Comparison of ENCODE assay signal across 3 cellular contexts in the genomic region with DNA sequence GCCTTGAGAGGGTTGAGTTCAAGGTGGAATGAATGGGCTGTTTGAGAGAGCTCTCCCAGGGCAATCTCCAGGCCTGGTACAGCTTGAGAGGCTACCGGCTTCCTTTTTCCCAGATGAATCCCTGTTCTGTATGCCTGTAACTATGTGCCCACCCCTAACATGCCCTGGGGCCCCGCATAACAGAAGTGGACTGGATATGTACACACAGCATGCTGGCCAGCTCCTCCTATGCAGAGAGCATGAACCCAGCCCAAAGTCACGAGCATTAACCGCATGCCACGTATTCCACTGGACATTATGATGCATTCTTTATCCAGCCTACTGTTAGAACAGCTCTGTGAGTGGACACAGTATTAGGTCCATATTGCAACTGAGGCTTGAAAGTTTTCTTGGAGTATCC.
TF ChIP-seq lines count a peak whose summit lies in the region.

No MANE protein-coding gene starts in this region.

TF ChIP-seq in SK-N-SH treated with all-trans-retinoic acid at 6 μM for 48 hours, 23 proteins besides CTCF, POLR2A, EP300 and RAD21:
- TF ChIP-seq, protein P1, sequence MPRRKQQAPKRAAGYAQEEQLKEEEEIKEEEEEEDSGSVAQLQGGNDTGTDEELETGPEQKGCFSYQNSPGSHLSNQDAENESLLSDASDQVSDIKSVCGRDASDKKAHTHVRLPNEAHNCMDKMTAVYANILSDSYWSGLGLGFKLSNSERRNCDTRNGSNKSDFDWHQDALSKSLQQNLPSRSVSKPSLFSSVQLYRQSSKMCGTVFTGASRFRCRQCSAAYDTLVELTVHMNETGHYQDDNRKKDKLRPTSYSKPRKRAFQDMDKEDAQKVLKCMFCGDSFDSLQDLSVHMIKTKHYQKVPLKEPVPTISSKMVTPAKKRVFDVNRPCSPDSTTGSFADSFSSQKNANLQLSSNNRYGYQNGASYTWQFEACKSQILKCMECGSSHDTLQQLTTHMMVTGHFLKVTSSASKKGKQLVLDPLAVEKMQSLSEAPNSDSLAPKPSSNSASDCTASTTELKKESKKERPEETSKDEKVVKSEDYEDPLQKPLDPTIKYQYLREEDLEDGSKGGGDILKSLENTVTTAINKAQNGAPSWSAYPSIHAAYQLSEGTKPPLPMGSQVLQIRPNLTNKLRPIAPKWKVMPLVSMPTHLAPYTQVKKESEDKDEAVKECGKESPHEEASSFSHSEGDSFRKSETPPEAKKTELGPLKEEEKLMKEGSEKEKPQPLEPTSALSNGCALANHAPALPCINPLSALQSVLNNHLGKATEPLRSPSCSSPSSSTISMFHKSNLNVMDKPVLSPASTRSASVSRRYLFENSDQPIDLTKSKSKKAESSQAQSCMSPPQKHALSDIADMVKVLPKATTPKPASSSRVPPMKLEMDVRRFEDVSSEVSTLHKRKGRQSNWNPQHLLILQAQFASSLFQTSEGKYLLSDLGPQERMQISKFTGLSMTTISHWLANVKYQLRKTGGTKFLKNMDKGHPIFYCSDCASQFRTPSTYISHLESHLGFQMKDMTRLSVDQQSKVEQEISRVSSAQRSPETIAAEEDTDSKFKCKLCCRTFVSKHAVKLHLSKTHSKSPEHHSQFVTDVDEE (CRISPR knock-in tag; IDR thresholded peaks at IDR 0.05): no peak
- TF ChIP-seq PPARA (CRISPR knock-in tag; IDR thresholded peaks at IDR 0.05; ENCODE audit: borderline replicate concordance): no peak
- TF ChIP-seq ZFP3 (CRISPR knock-in tag; IDR thresholded peaks at IDR 0.05): no peak

TF ChIP-seq in SK-N-SH, 30 proteins besides CTCF, POLR2A, EP300 and RAD21:
- TF ChIP-seq TCF12 (IDR thresholded peaks at IDR 0.05): no peak
- TF ChIP-seq, protein P2, sequence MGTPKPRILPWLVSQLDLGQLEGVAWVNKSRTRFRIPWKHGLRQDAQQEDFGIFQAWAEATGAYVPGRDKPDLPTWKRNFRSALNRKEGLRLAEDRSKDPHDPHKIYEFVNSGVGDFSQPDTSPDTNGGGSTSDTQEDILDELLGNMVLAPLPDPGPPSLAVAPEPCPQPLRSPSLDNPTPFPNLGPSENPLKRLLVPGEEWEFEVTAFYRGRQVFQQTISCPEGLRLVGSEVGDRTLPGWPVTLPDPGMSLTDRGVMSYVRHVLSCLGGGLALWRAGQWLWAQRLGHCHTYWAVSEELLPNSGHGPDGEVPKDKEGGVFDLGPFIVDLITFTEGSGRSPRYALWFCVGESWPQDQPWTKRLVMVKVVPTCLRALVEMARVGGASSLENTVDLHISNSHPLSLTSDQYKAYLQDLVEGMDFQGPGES (IDR thresholded peaks at IDR 0.05; ENCODE audit: low read depth, low read length): no peak
- no peak for TF ChIP-seq CHD2 (IDR thresholded peaks at IDR 0.05; ENCODE audit: low read length, partially characterized antibody)
- TF ChIP-seq TEAD4 (IDR thresholded peaks at IDR 0.05; ENCODE audit: borderline replicate concordance, insufficient read depth): no peak
- no peak for TF ChIP-seq SMC3 (IDR thresholded peaks at IDR 0.05; ENCODE audit: low read depth, low read length)
- no peak for TF ChIP-seq ZBTB33 (IDR thresholded peaks at IDR 0.05; ENCODE audit: borderline replicate concordance, low read depth)
- no peak for TF ChIP-seq EZH2phosphoT487 (IDR thresholded peaks at IDR 0.05; ENCODE audit: borderline replicate concordance, low read depth)
- no peak for TF ChIP-seq TAF1 (IDR thresholded peaks at IDR 0.05; ENCODE audit: borderline replicate concordance, low read depth, low read length)
- TF ChIP-seq, protein P3, sequence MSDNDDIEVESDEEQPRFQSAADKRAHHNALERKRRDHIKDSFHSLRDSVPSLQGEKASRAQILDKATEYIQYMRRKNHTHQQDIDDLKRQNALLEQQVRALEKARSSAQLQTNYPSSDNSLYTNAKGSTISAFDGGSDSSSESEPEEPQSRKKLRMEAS (IDR thresholded peaks at IDR 0.05; ENCODE audit: low read depth): no peak

TF ChIP-seq in H1, 55 proteins besides CTCF, POLR2A, EP300 and RAD21:
- TF ChIP-seq SP1 (IDR thresholded peaks at IDR 0.05; ENCODE audit: low read depth, low read length): no peak
- TF ChIP-seq CBX8 (IDR thresholded peaks at IDR 0.05; ENCODE audit: borderline replicate concordance, low read depth, low read length): no peak
- TF ChIP-seq EGR1 (IDR thresholded peaks at IDR 0.05; ENCODE audit: borderline replicate concordance, low read depth, low read length): no peak
- TF ChIP-seq CHD1 (IDR thresholded peaks at IDR 0.05; ENCODE audit: low read depth, low read length): no peak
- TF ChIP-seq, protein P4, sequence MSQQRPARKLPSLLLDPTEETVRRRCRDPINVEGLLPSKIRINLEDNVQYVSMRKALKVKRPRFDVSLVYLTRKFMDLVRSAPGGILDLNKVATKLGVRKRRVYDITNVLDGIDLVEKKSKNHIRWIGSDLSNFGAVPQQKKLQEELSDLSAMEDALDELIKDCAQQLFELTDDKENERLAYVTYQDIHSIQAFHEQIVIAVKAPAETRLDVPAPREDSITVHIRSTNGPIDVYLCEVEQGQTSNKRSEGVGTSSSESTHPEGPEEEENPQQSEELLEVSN (IDR thresholded peaks at IDR 0.05): no peak
- TF ChIP-seq CTBP2 (IDR thresholded peaks at IDR 0.05; ENCODE audit: borderline replicate concordance, insufficient read depth, insufficient read length, low read length): no peak
- TF ChIP-seq SP2 (IDR thresholded peaks at IDR 0.05; ENCODE audit: low read length): no peak
- TF ChIP-seq KDM1A (IDR thresholded peaks at IDR 0.05; ENCODE audit: borderline replicate concordance, low read length): no peak
- TF ChIP-seq, protein P3 (IDR thresholded peaks at IDR 0.05): no peak
- TF ChIP-seq BACH1 (IDR thresholded peaks at IDR 0.05; ENCODE audit: low read length): no peak
- TF ChIP-seq FOSL1 (IDR thresholded peaks at IDR 0.05; ENCODE audit: insufficient read depth, low read depth, low read length): no peak
- TF ChIP-seq GABPA (IDR thresholded peaks at IDR 0.05; ENCODE audit: borderline replicate concordance, insufficient read depth, low read length): no peak
- no peak for TF ChIP-seq KDM4A (IDR thresholded peaks at IDR 0.05; ENCODE audit: low read depth, low read length, severe bottlenecking)
- no peak for TF ChIP-seq BRCA1 (IDR thresholded peaks at IDR 0.05; ENCODE audit: low read depth, low read length)
- TF ChIP-seq SIX5 (IDR thresholded peaks at IDR 0.05; ENCODE audit: low read depth, low read length): no peak
